ENCODE assay signal across 21 cellular contexts in the genomic region with DNA sequence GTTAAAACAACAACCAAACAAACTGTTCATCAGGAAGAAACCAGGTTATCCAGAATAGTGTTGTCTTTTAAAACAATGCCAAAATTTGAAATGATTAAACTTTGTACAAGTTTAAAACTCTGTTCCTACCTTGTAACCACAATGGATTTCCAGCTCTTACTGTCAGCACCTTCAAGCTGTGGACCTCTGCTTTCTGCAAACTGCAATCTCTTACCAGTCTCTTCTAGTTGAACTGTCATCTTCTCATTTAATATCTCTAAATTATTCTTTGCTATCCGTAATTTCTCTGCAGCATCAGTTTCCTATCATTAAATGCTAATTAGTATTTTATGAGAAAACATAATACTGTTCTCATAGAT. TPM values are rescaled to one million over a fixed set of nuclear protein-coding genes. Genes with fewer than 3 reads are reported as not detected.
"Had no signal": no experiment of that assay in that cellular context is flagged by ENCODE, and none has a peak within 500 bp of the region (broad histone marks: within the 10 kb centered on the region; RNA-seq: fewer than 3 reads in every experiment).

No MANE protein-coding gene starts in this region.

- H3K27me3 ChIP-seq: gastrocnemius medialis, sigmoid colon, vagina had no signal

- H3K27ac ChIP-seq: gastrocnemius medialis, vagina had no signal

- H3K27me3 Mint-ChIP-seq: activated naive CD4-positive, alpha-beta T cell treated with anti-CD3 and anti-CD28 coated beads, Interleukin-2, amount 10 ng/mL, durations not matched to agents 7 days and 5 days; activated naive CD8-positive, alpha-beta T cell treated with anti-CD3 and anti-CD28 coated beads, Interleukin-2, amount 50 U/mL, for 24 hours; naive thymus-derived CD4-positive, alpha-beta T cell; stimulated activated naive B cell treated with anti-CD40 and anti-IgM and Interleukin-4, amounts not matched to agents 10 μg/mL and 1 μg/mL and 100 μg/mL, for 72 hours had no signal

- H3K4me1 Mint-ChIP-seq: brain had no signal

- H3K4me3 ChIP-seq: gastrocnemius medialis, lung, sigmoid colon, smooth muscle cell, vagina had no signal

- H3K4me1 ChIP-seq: gastrocnemius medialis, vagina had no signal

- ATAC-seq: activated naive CD8-positive, alpha-beta T cell treated with anti-CD3 and anti-CD28 coated beads, Interleukin-2, amount 50 U/mL, for 24 hours; gastrocnemius medialis; left colon; naive thymus-derived CD4-positive, alpha-beta T cell had no signal

- H3K27ac Mint-ChIP-seq: activated naive CD4-positive, alpha-beta T cell treated with anti-CD3 and anti-CD28 coated beads, Interleukin-2, amount 10 ng/mL, durations not matched to agents 7 days and 5 days; activated naive CD8-positive, alpha-beta T cell treated with anti-CD3 and anti-CD28 coated beads, Interleukin-2, amount 50 U/mL, for 24 hours; stimulated activated naive B cell treated with anti-CD40 and anti-IgM and Interleukin-4, amounts not matched to agents 10 μg/mL and 1 μg/mL and 100 μg/mL, for 72 hours had no signal

- H3K9me3 Mint-ChIP-seq: activated naive CD4-positive, alpha-beta T cell treated with anti-CD3 and anti-CD28 coated beads, Interleukin-2, amount 10 ng/mL, durations not matched to agents 7 days and 5 days; activated naive CD8-positive, alpha-beta T cell treated with anti-CD3 and anti-CD28 coated beads, Interleukin-2, amount 50 U/mL, for 24 hours; brain; naive thymus-derived CD4-positive, alpha-beta T cell; stimulated activated naive B cell treated with anti-CD40 and anti-IgM and Interleukin-4, amounts not matched to agents 10 μg/mL and 1 μg/mL and 100 μg/mL, for 72 hours had no signal

- H3K4me3 Mint-ChIP-seq: activated naive CD4-positive, alpha-beta T cell treated with anti-CD3 and anti-CD28 coated beads, Interleukin-2, amount 10 ng/mL, durations not matched to agents 7 days and 5 days; activated naive CD8-positive, alpha-beta T cell treated with anti-CD3 and anti-CD28 coated beads, Interleukin-2, amount 50 U/mL, for 24 hours; brain; naive thymus-derived CD4-positive, alpha-beta T cell; stimulated activated naive B cell treated with anti-CD40 and anti-IgM and Interleukin-4, amounts not matched to agents 10 μg/mL and 1 μg/mL and 100 μg/mL, for 72 hours had no signal

- H3K9me3 ChIP-seq: gastrocnemius medialis, sigmoid colon, vagina had no signal

- DNase-seq: activated effector memory CD4-positive, alpha-beta T cell treated with anti-CD3 and anti-CD28 coated beads, Interleukin-2, amount 50 U/mL, for 16 hours; activated naive CD4-positive, alpha-beta T cell treated with anti-CD3 and anti-CD28 coated beads, Interleukin-2, amount 10 ng/mL, durations not matched to agents 7 days and 5 days; activated naive CD8-positive, alpha-beta T cell treated with anti-CD3 and anti-CD28 coated beads, Interleukin-2, amount 50 U/mL, for 24 hours; activated T-cell treated with anti-CD3 and anti-CD28 coated beads, Interleukin-2, amount 50 U/mL, for 48 hours; central memory CD4-positive, alpha-beta T cell; dermis blood vessel endothelial cell; effector CD8-positive, alpha-beta T cell; gastrocnemius medialis; naive thymus-derived CD4-positive, alpha-beta T cell; sigmoid colon; stimulated activated CD4-positive, alpha-beta T cell treated with anti-CD3 and anti-CD28 coated beads, Interleukin-15, amount 100 ng/mL, for 24 hours; stimulated activated naive B cell treated with anti-CD40 and anti-IgM and Interleukin-4, amounts not matched to agents 10 μg/mL and 1 μg/mL and 100 μg/mL, for 72 hours; T-helper 1 cell; trophoblast cell had no signal

RNA-seq across cellular contexts. Expression of a gene that starts 29.5 kb away (rescaled TPM):
- total RNA-seq: dermis blood vessel endothelial cell, gastrocnemius medialis, left colon, osteocyte, sigmoid colon, temporal lobe, vagina had no signal
